Comparison of ENCODE assay signal across 11 cellular contexts in the genomic region with DNA sequence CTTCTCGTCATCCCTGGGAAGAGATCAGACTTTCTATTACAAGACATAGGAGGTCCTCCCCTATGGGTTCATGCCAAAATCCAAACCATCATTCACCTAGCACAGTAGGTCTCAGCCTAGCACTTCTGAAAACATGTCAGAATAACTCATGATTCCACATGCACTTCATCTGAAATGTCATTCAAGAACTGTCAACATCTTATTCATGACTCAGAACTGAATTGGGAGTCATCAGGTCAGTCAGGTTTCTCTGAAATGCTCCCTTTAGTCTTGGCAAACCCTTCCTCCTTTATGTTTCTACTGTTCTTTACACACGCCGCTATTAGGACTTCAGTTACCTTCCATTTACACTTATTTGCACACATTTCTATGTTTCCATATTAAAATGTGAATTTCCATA.
DNase-seq lines count a peak whose midpoint lies in the region; ATAC-seq and TF ChIP-seq lines count a peak whose summit lies in the region.
"Had no signal": no experiment of that assay in that cellular context is flagged by ENCODE, and none has a peak within 500 bp of the region (broad histone marks: within the 10 kb centered on the region; RNA-seq: fewer than 3 reads in every experiment).

No MANE protein-coding gene starts in this region.

- no peak for TF ChIP-seq EP300 in stomach (IDR thresholded peaks at IDR 0.05)

- H3K4me3 Mint-ChIP-seq in endothelial cell (ENCODE audit: unreplicated experiment) = peak overlapping the region; percentile 56

- peaks cover 31% of the 10 kb centered on the region for H3K4me1 Mint-ChIP-seq in endothelial cell (ENCODE audit: unreplicated experiment)

- H3K4me1 ChIP-seq in RWPE2 (ENCODE audit: insufficient read depth, poor library complexity, severe bottlenecking) (peaks cover 28% of the 10 kb centered on the region), stomach (peaks cover 0 to 18% (median 2%) of the 10 kb centered on the region in 4 donors)

- peak in 1 of 2 donors; percentile 8 for DNase-seq in activated naive CD4-positive, alpha-beta T cell treated with anti-CD3 and anti-CD28 coated beads, Interleukin-2, amount 50 U/mL, for 72 hours (ENCODE audit: low spot score in 2 of 2)
- no peak for DNase-seq in activated naive CD4-positive, alpha-beta T cell treated with Interleukin-2 at 50 U/mL for 16 hours
- DNase-seq in RWPE2 (ENCODE audit: low spot score) (no peak), endothelial cell (ENCODE audit: low spot score) (no peak), stomach (no peak), NCI-H2227 (lab: John Stamatoyannopoulos, UW; ENCODE audit: unreplicated experiment) (no peak), cerebellar cortex (ENCODE audit: low spot score) (no peak)
- DNase-seq: activated gamma-delta T cell; NCI-H774; stimulated activated CD4-positive, alpha-beta T cell treated with anti-CD3 and anti-CD28 coated beads, Interleukin-12 subunit alpha, Interleukin-12 subunit beta, amount 100 ng/mL, for 4 hours had no signal

- H3K27ac ChIP-seq in RWPE2 (ENCODE audit: poor library complexity, severe bottlenecking) = peak overlapping the region; percentile 9
- H3K27ac ChIP-seq in stomach = peak overlapping the region in 3 of 5 donors; percentile 27 to 43 (median 31)

- H3K9me3 ChIP-seq in RWPE2 (ENCODE audit: severe bottlenecking) = no peaks in the 10 kb centered on the region
- H3K9me3 ChIP-seq in stomach = peaks cover 0 to 10% (median 3%) of the 10 kb centered on the region in 4 donors

- no peaks in the 10 kb centered on the region for H3K27me3 Mint-ChIP-seq in endothelial cell (ENCODE audit: unreplicated experiment)

- peak; percentile 86 to 88 for ATAC-seq in activated naive CD4-positive, alpha-beta T cell treated with anti-CD3 and anti-CD28 coated beads, Interleukin-2, amount 50 U/mL, for 72 hours
- ATAC-seq in RWPE2 (ENCODE audit: low read depth) = peak; percentile 94
- ATAC-seq in GM18505 (IDR thresholded peaks at IDR 0.05; ENCODE audit: unreplicated experiment) = no peak

- H3K9me3 Mint-ChIP-seq in activated naive CD4-positive, alpha-beta T cell treated with anti-CD3 and anti-CD28 coated beads, Interleukin-2, amount 50 U/mL, for 72 hours = peaks cover 5 to 26% of the 10 kb centered on the region in 2 donors
- H3K9me3 Mint-ChIP-seq in endothelial cell (ENCODE audit: unreplicated experiment) = no peaks in the 10 kb centered on the region

- intact Hi-C loops in stomach (cut with DNase I; ENCODE audit: low total_unique reads) = no loop called here

- no peak for TF ChIP-seq POLR2A in stomach (IDR thresholded peaks at IDR 0.05)
- TF ChIP-seq POLR2A in GM18505 (IDR thresholded peaks at IDR 0.05; ENCODE audit: borderline replicate concordance, extremely low read depth, insufficient read depth, insufficient read length) = no peak

- peak overlapping the region; percentile 38 to 90 for H3K27ac Mint-ChIP-seq in activated naive CD4-positive, alpha-beta T cell treated with anti-CD3 and anti-CD28 coated beads, Interleukin-2, amount 50 U/mL, for 72 hours
- H3K27ac Mint-ChIP-seq in endothelial cell (ENCODE audit: unreplicated experiment) = no peak overlapping the region

- TF ChIP-seq CTCF in RWPE2 (IDR thresholded peaks at IDR 0.05; ENCODE audit: poor library complexity, severe bottlenecking) (no peak), endothelial cell (IDR thresholded peaks at IDR 0.05; ENCODE audit: unreplicated experiment) (no peak), stomach (IDR thresholded peaks at IDR 0.05) (no peak)

- H3K4me3 ChIP-seq in RWPE2 (ENCODE audit: severe bottlenecking) (no peak overlapping the region), stomach (no peak overlapping the region)

- H3K36me3 Mint-ChIP-seq in activated naive CD4-positive, alpha-beta T cell treated with anti-CD3 and anti-CD28 coated beads, Interleukin-2, amount 50 U/mL, for 72 hours = peaks cover 25 to 40% of the 10 kb centered on the region in 2 donors
- H3K36me3 Mint-ChIP-seq in endothelial cell (ENCODE audit: low read depth, unreplicated experiment) = peaks cover 60% of the 10 kb centered on the region

- 80 to 93% (median 92%) methylated on average over 3 of the region's 3 CpGs for WGBS in stomach, 5 donors

- H3K36me3 ChIP-seq in RWPE2 (ENCODE audit: low read depth) (peaks cover 45% of the 10 kb centered on the region), stomach (peaks cover 6 to 53% (median 27%) of the 10 kb centered on the region in 4 donors)

- H3K27me3 ChIP-seq in RWPE2 (ENCODE audit: insufficient read depth, poor library complexity, severe bottlenecking) = no peaks in the 10 kb centered on the region
- H3K27me3 ChIP-seq in stomach = no peaks in the 10 kb centered on the region
